1 cellular context compared by ENCODE assay signal in genomic region chrX:53685711-53686110, GRCh38.
TF ChIP-seq lines count a peak whose summit lies in the region.

No MANE protein-coding gene starts in this region.

TF ChIP-seq in HepG2, 621 proteins besides CTCF, POLR2A, EP300 and RAD21 (continued from another document):
- TF ChIP-seq ZHX1 (CRISPR knock-in tag; IDR thresholded peaks at IDR 0.05; ENCODE audit: low read depth) (no peak), ZNF34 (CRISPR knock-in tag; IDR thresholded peaks at IDR 0.05; ENCODE audit: borderline replicate concordance) (no peak), GABPB1 (CRISPR knock-in tag; IDR thresholded peaks at IDR 0.05) (no peak)
